ENCODE assay signal across 8 cellular contexts in the genomic region with DNA sequence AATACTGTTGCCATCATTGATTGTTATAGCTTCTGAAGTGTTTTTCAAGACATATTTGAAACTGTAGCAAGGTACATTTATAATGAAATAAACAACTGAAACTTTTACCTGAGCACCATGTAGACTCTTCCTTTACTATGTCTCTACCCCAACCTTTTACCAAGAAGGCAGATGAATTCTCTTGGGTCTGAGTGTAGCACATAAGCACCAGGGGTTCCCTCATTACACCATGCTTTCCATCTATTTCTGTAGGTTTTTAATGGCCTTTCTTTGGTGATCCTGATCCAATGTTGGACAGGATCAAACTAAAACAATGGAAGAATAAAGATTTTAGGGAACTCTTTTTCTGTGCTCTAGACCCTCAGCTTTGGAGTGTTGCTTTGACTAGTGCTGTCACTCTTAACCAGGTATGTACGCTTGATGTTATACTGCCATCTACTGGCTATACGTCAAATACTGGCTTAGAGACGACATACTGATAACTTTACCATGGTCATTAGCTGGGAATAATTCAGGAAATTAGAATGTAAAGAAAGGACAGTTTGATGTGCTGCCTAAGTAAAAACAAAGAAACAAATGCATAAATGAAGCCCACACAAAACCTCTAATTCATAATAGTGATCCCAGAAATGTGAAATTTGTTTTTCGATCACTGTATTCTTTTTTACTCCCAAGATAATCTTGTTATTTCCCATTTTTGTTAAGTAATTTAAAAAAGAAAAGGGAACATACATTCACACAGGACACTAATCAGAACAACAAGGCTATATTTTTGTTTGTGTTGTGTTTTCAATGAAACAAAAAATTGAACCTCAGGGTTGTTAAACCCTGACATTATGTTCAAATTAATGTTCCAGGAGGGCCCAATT. TPM values are rescaled to one million over a fixed set of nuclear protein-coding genes. Genes with fewer than 3 reads are reported as not detected.
DNase-seq lines count a peak whose midpoint lies in the region; ATAC-seq, FAIRE-seq and TF ChIP-seq lines count a peak whose summit lies in the region.

No MANE protein-coding gene starts in this region.

- H3K9me3 Mint-ChIP-seq in H9: no peaks in the 10 kb centered on the region

- intact Hi-C loops in Right ventricle myocardium inferior (cut with DNase I) (loop anchor here (5.0 to 10.0 kb wide), 4 partner anchors 166 to 1184 kb away; no protein-coding TSS in a partner anchor), cardiac septum (cut with DNase I) (loop anchor here (10.0 kb wide), 2 partner anchors 226 to 486 kb away; a partner anchor contains a TSS)

- no peaks in the 10 kb centered on the region for H3K4me1 Mint-ChIP-seq in H9

- H2BK5ac ChIP-seq in H9 (ENCODE audit: insufficient read length, low read length): no peak overlapping the region
- H2BK5ac ChIP-seq in mesendoderm (ENCODE audit: low read length): no peak overlapping the region

- H2BK12ac ChIP-seq in H9 (ENCODE audit: insufficient read length, low read depth, low read length): no peak overlapping the region

- no peaks in the 10 kb centered on the region for H3K9me3 ChIP-seq in H9 (ENCODE audit: control insufficient read depth, low read depth, low read length)
- H3K9me3 ChIP-seq in Peyer's patch: no peaks in the 10 kb centered on the region

- H4K8ac ChIP-seq in H9 (replicated peaks; ENCODE audit: insufficient read length, low read depth, low read length) (no peak overlapping the region), mesendoderm (ENCODE audit: low read depth, low read length) (no peak overlapping the region)

- no peaks in the 10 kb centered on the region for H3K79me2 ChIP-seq in H9 (ENCODE audit: insufficient read depth, low read length)
- H3K79me2 ChIP-seq in mesendoderm (ENCODE audit: control insufficient read depth, insufficient read depth, low read length): no peaks in the 10 kb centered on the region

- H4K5ac ChIP-seq in H9 (ENCODE audit: insufficient read length, low read depth, low read length): no peak overlapping the region
- no peak overlapping the region for H4K5ac ChIP-seq in mesendoderm (ENCODE audit: low read length)

- FAIRE-seq in endometrium (lab: Jason Lieb, UNC): peak; percentile 89

- no peak overlapping the region for H2AFZ ChIP-seq in H9 (ENCODE audit: low read length)

- H4K20me1 ChIP-seq in H9 (ENCODE audit: control insufficient read depth, insufficient read depth, insufficient read length): no peaks in the 10 kb centered on the region

- no peaks in the 10 kb centered on the region for H3K36me3 ChIP-seq in Peyer's patch
- H3K36me3 ChIP-seq in mesendoderm (ENCODE audit: control insufficient read depth, insufficient read depth, low read length): no peaks in the 10 kb centered on the region

- H3K23ac ChIP-seq in H9 (ENCODE audit: insufficient read length, low read depth, low read length) (no peak overlapping the region), mesendoderm (ENCODE audit: low read length) (no peak overlapping the region)

- TF ChIP-seq POLR2A in Peyer's patch (IDR thresholded peaks at IDR 0.05): no peak

- H3K27me3 Mint-ChIP-seq in H9 (ENCODE audit: low read depth): no peaks in the 10 kb centered on the region

- no peak overlapping the region for H3K27ac Mint-ChIP-seq in H9

- no peak overlapping the region for H2BK15ac ChIP-seq in H9 (ENCODE audit: low read depth, low read length)
- H2BK15ac ChIP-seq in mesendoderm (replicated peaks; ENCODE audit: low read depth): no peak overlapping the region

- no peak overlapping the region for H3K18ac ChIP-seq in H9 (ENCODE audit: insufficient read length, low read depth, low read length)
- H3K18ac ChIP-seq in mesendoderm (ENCODE audit: low read length): no peak overlapping the region

- H3K9ac ChIP-seq in H9 (ENCODE audit: extremely low read depth, insufficient read length, low read length): no peak overlapping the region
- no peak overlapping the region for H3K9ac ChIP-seq in mesendoderm (ENCODE audit: low read length)

- H3K27me3 ChIP-seq in H9 (ENCODE audit: insufficient read depth, low read length): no peaks in the 10 kb centered on the region
- no peaks in the 10 kb centered on the region for H3K27me3 ChIP-seq in Peyer's patch
- no peaks in the 10 kb centered on the region for H3K27me3 ChIP-seq in mesendoderm (ENCODE audit: insufficient read depth, low read length, poor library complexity)

- H3K36me3 Mint-ChIP-seq in H9 (ENCODE audit: insufficient read depth in 1 of 3, low read depth in 3 of 3): no peaks in the 10 kb centered on the region

- H3K4me1 ChIP-seq in H9 (ENCODE audit: insufficient read depth, low read length) (no peaks in the 10 kb centered on the region), Peyer's patch (no peaks in the 10 kb centered on the region), mesendoderm (ENCODE audit: control insufficient read depth, low read depth, low read length) (no peaks in the 10 kb centered on the region)

- H3K79me1 ChIP-seq in H9 (ENCODE audit: insufficient read depth, low read depth, low read length, poor library complexity, severe bottlenecking) (no peaks in the 10 kb centered on the region), mesendoderm (ENCODE audit: low read length) (no peaks in the 10 kb centered on the region)

- H3K23me2 ChIP-seq in H9 (ENCODE audit: insufficient read length, low read depth, low read length, poor library complexity, severe bottlenecking): no peaks in the 10 kb centered on the region

- H2BK20ac ChIP-seq in H9 (ENCODE audit: low read depth, low read length, poor library complexity, severe bottlenecking): no peak overlapping the region

- H3K4me3 ChIP-seq in Peyer's patch (no peak overlapping the region), mesendoderm (ENCODE audit: low read length) (no peak overlapping the region)

- peak; percentile 65 for ATAC-seq in Right ventricle myocardium inferior

- H3K27ac ChIP-seq in H9 (ENCODE audit: insufficient read length, low read depth, low read length): no peak overlapping the region
- H3K27ac ChIP-seq in Peyer's patch: no peak overlapping the region
- no peak overlapping the region for H3K27ac ChIP-seq in mesendoderm (ENCODE audit: low read depth, low read length)

- DNase-seq in Right ventricle myocardium inferior (ENCODE audit: missing footprints) (no peak), cardiac septum (ENCODE audit: low spot score) (no peak), H9 (no peak), LHCN-M2 (ENCODE audit: low read depth) (peak; percentile 72), Peyer's patch (no peak), mesendoderm (peak; percentile 85), T1000 (lab: John Stamatoyannopoulos, UW) (no peak)

- H3K4ac ChIP-seq in H9 (ENCODE audit: low read depth, low read length) (no peak overlapping the region), mesendoderm (ENCODE audit: low read depth, low read length) (no peak overlapping the region)

- TF ChIP-seq CTCF in H9 (conservative IDR thresholded peaks at IDR 0.05): peak; percentile 90
- TF ChIP-seq CTCF in Peyer's patch (IDR thresholded peaks at IDR 0.05): peak; percentile 41 to 91 (median 80)

- H2AK5ac ChIP-seq in H9 (ENCODE audit: insufficient read length, low read length) (no peak overlapping the region), mesendoderm (ENCODE audit: low read length) (no peak overlapping the region)

- no peak overlapping the region for H3K14ac ChIP-seq in H9 (ENCODE audit: insufficient read depth, low read length)

- no peak overlapping the region for H3K56ac ChIP-seq in H9 (ENCODE audit: insufficient read length, low read depth, low read length)
- H3K56ac ChIP-seq in mesendoderm (ENCODE audit: low read length): no peak overlapping the region

- WGBS in H9 (ENCODE audit: extremely low coverage, insufficient read length, low lambda C conversion rate): no CpG with 5 or more reads among the region's 4 CpGs
- no CpG with 5 or more reads among the region's 4 CpGs for WGBS in mesendoderm (ENCODE audit: extremely low coverage, insufficient coverage, low lambda C conversion rate)

- H2BK120ac ChIP-seq in H9 (ENCODE audit: low read depth, low read length, poor library complexity, severe bottlenecking) (no peak overlapping the region), mesendoderm (ENCODE audit: low read depth, low read length) (no peak overlapping the region)

- no peak overlapping the region for H3K4me2 ChIP-seq in H9 (ENCODE audit: insufficient read depth, insufficient read length, low read length)
- H3K4me2 ChIP-seq in mesendoderm (ENCODE audit: low read length): no peak overlapping the region

- no peak overlapping the region for H3K4me3 Mint-ChIP-seq in H9

- no peak overlapping the region for H3T11ph ChIP-seq in H9 (ENCODE audit: low read length)

- no peak overlapping the region for H4K91ac ChIP-seq in H9 (ENCODE audit: insufficient read length, low read depth, low read length)

RNA-seq across cellular contexts. Expression of a gene that starts 30.7 kb away (rescaled TPM):
- not detected for total RNA-seq in Right ventricle myocardium inferior
- total RNA-seq in cardiac septum: not detected
- not detected in 2 replicates for total RNA-seq in H9 (2021)
- not detected in 2 replicates for total RNA-seq in LHCN-M2 (2014; rRNA removed)
- not detected for polyA plus RNA-seq in LHCN-M2 (2012)
- not detected for total RNA-seq in Peyer's patch
- not detected for polyA plus RNA-seq in mesendoderm (2013, experiment 1 of 2)
- not detected for polyA plus RNA-seq in mesendoderm (2013, experiment 2 of 2)

RNA-seq across cellular contexts. Expression of a gene that starts 33.2 kb away (rescaled TPM):
- total RNA-seq in Right ventricle myocardium inferior: not detected
- total RNA-seq in cardiac septum: not detected
- total RNA-seq in H9 (2021): not detected in 2 replicates
- total RNA-seq in LHCN-M2 (2014; rRNA removed): not detected in 2 replicates
- polyA plus RNA-seq in LHCN-M2 (2012): not detected
- not detected for total RNA-seq in Peyer's patch
- not detected for polyA plus RNA-seq in mesendoderm (2013, experiment 1 of 2)
- polyA plus RNA-seq in mesendoderm (2013, experiment 2 of 2): not detected

RNA-seq across cellular contexts. Expression of a gene that starts 55.5 kb away (rescaled TPM):
- total RNA-seq in Right ventricle myocardium inferior (not detected), cardiac septum (not detected), H9 (2021) (not detected in 2 replicates), LHCN-M2 (2014; rRNA removed) (not detected in 2 replicates), Peyer's patch (not detected)
- polyA plus RNA-seq in LHCN-M2 (2012): not detected
- polyA plus RNA-seq in mesendoderm (2013, experiment 1 of 2): not detected
- polyA plus RNA-seq in mesendoderm (2013, experiment 2 of 2): not detected

Comparison
In these comparisons a context has a peak if more than half of its experiments do, and no peak if none do; other contexts are left out.
1. DNase-seq: peak in LHCN-M2 (single experiment) and mesendoderm (single experiment); none in Right ventricle myocardium inferior (single experiment), cardiac septum (single experiment), H9 (single experiment), Peyer's patch (0 of 3) and T1000 (single experiment).